ENCODE assay signal across 8 cellular contexts in the genomic region with DNA sequence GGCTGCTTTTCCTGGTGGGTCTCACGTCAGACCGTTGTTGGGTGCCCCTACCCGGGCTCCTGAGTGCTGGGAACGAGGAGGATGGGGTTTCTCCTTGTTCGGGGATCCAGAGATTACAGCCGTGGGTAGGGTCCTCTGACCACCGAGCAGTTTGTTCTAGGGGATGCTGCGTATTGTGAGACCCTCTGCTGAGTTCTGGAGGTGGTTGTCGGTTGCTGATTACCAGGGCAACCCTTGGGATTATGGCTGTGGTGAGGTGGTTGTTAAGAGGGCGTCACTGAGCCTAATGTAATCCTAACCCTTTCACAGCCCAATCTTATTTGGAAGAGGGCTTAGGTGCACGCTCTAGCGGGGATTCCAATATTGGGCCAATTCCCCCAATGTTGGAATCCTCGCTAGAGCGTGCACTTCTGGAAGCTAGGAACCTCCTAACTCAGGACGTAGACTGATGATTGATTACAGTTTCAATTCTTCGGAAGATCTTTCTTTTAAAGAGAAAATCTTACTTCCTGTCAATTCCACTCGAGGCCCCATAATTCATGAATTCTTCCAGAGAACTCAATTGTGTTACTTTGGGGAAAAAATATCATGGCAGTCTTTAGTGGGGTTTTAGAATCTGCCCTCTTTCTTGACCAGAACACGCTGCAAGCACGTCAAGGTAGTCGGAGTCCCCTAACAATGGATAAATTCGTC. TPM values are rescaled to one million over a fixed set of nuclear protein-coding genes. Genes with fewer than 3 reads are reported as not detected.
DNase-seq lines count a peak whose midpoint lies in the region; ATAC-seq, FAIRE-seq and TF ChIP-seq lines count a peak whose summit lies in the region.

No MANE protein-coding gene starts in this region.

- TF ChIP-seq CTCF in body of pancreas (IDR thresholded peaks at IDR 0.05) (no peak), Calu3 (IDR thresholded peaks at IDR 0.05; ENCODE audit: unreplicated experiment) (no peak), nephron progenitor cell (IDR thresholded peaks at IDR 0.05) (no peak)

- intact Hi-C loops in body of pancreas (cut with DNase I) (loop anchor here (10.0 kb wide), 1 partner anchor 209 kb away; no protein-coding TSS in a partner anchor), Calu3 (cut with micrococcal nuclease; ENCODE audit: unreplicated experiment) (no loop called here)

- peak; percentile 60 for DNase-seq in COLO668 (lab: John Stamatoyannopoulos, UW; ENCODE audit: unreplicated experiment)
- peak; percentile 2 for DNase-seq in HTR-8/SVneo (ENCODE audit: insufficient read length, low spot score)
- no peak for DNase-seq in body of pancreas
- peak; percentile 11 for DNase-seq in medulla oblongata (ENCODE audit: extremely low spot score)
- no peak for DNase-seq in activated naive CD4-positive, alpha-beta T cell (lab: John Stamatoyannopoulos, UW)
- DNase-seq in Calu3: no peak
- DNase-seq in nephron progenitor cell: no peak

- H3K9me3 ChIP-seq in body of pancreas: no peaks in the 10 kb centered on the region

- peak overlapping the region; percentile 56 to 70 for H3K4me3 ChIP-seq in body of pancreas

- WGBS in body of pancreas, 2 donors: 5 to 11% methylated on average over 11 to 21 of the region's 21 CpGs

- H3K27me3 Mint-ChIP-seq in Calu3 (ENCODE audit: unreplicated experiment) (no peaks in the 10 kb centered on the region), nephron progenitor cell (ENCODE audit: low read depth, poor library complexity) (no peaks in the 10 kb centered on the region)

- H3K4me3 Mint-ChIP-seq in Calu3 (ENCODE audit: low read depth, unreplicated experiment) (no peak overlapping the region), nephron progenitor cell (no peak overlapping the region)

- H3K36me3 Mint-ChIP-seq in Calu3 (ENCODE audit: insufficient read depth, unreplicated experiment): peaks cover 5% of the 10 kb centered on the region
- H3K36me3 Mint-ChIP-seq in nephron progenitor cell (ENCODE audit: low read depth): peaks cover 12% of the 10 kb centered on the region

- H3K27me3 ChIP-seq in body of pancreas: no peaks in the 10 kb centered on the region

- H3K4me1 Mint-ChIP-seq in Calu3 (ENCODE audit: low read depth, unreplicated experiment): no peaks in the 10 kb centered on the region
- peaks cover 17% of the 10 kb centered on the region for H3K4me1 Mint-ChIP-seq in nephron progenitor cell

- H3K9me3 Mint-ChIP-seq in Calu3 (ENCODE audit: low read depth, unreplicated experiment): no peaks in the 10 kb centered on the region
- H3K9me3 Mint-ChIP-seq in nephron progenitor cell: no peaks in the 10 kb centered on the region

- H3K27ac Mint-ChIP-seq in Calu3 (ENCODE audit: unreplicated experiment): no peak overlapping the region
- no peak overlapping the region for H3K27ac Mint-ChIP-seq in nephron progenitor cell

- peaks cover 37% of the 10 kb centered on the region for H3K4me1 ChIP-seq in body of pancreas

- no peak for FAIRE-seq in HTR-8/SVneo (lab: Jason Lieb, UNC)

- ATAC-seq in body of pancreas: no peak
- no peak for ATAC-seq in GM19035 (IDR thresholded peaks at IDR 0.05; ENCODE audit: unreplicated experiment)

- no peak for TF ChIP-seq POLR2A in body of pancreas (IDR thresholded peaks at IDR 0.05)

- BruUV-seq in Calu3 (replicated peaks; lab: Mats Ljungman, UMichigan): no TSS peak

- H3K36me3 ChIP-seq in body of pancreas (replicated peaks in 1 of 2; ENCODE audit: insufficient read depth in 1 of 2, low read depth in 2 of 2): no peaks in the 10 kb centered on the region

- H3K27ac ChIP-seq in body of pancreas: peak overlapping the region in 3 of 4 donors; percentile 82 to 96 (median 94)

- CTCF ChIA-PET in Calu3 (lab: Charles Lee): interaction anchor here (1.0 kb wide), 1 partner anchor 78 kb away, joined by 4 read pairs; no protein-coding TSS in a partner anchor

RNA-seq across cellular contexts. Expression of gene TCEANC2, which starts 0.5 kb away (rescaled TPM):
- total RNA-seq in body of pancreas (1 to 10 TPM; 1.3 to 2.9 TPM), Calu3 (2022) (5.9 and 8.4 TPM in 2 replicates)

RNA-seq across cellular contexts. Expression of gene TMEM59, which starts 0.9 kb away (rescaled TPM):
- total RNA-seq in body of pancreas (100 to 1,000 TPM in 1 of 2 donors, 10 to 100 TPM in 1; 89.5 to 131 TPM), Calu3 (2022) (316 and 346 TPM in 2 replicates)

RNA-seq across cellular contexts. Expression of gene LDLRAD1, which starts 35.9 kb away (rescaled TPM):
- total RNA-seq in body of pancreas (not detected), Calu3 (2022) (0.24 TPM in 1 of 2 replicates, not detected in the other)

Comparison
In these comparisons a context has a peak if more than half of its experiments do, and no peak if none do; other contexts are left out.
1. DNase-seq: peak in COLO668 (single experiment), HTR-8/SVneo (single experiment) and medulla oblongata (single experiment); none in body of pancreas (0 of 4), activated naive CD4-positive, alpha-beta T cell (0 of 4), Calu3 (single experiment) and nephron progenitor cell (single experiment).